Comparison of ENCODE assay signal across 9 cellular contexts in the genomic region with DNA sequence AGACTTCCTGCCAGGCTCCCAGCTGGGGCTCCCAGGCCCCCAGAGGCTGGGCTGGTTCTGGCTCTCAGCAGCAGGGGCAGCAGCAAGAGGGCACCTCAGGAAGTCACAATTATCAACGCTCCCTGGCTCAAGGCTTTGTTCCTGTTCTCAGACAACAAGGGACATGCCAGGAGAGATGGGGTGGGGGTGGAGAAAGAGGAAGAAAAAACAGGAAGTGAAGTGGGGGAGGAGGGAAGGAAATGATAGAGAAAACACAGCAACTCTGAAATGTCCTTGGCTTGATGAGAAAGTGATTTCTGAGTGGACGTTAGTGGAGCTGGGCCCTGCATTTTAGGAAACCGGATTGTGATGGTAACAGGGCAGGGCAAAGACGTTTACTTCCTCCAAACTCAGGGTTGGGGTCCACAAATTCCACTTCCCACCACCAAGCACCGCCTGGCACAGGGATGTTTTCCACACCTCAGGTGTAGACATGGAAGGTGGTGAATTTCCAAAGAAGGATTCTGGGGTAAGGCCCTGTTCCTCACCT. TPM values are rescaled to one million over a fixed set of nuclear protein-coding genes. Genes with fewer than 3 reads are reported as not detected.
A peak's percentile ranks its signal among the peaks of the same experiment; 100 is the strongest.
DNase-seq lines count a peak whose midpoint lies in the region; ATAC-seq and TF ChIP-seq lines count a peak whose summit lies in the region.
"Had no signal": no experiment of that assay in that cellular context is flagged by ENCODE, and none has a peak within 500 bp of the region (broad histone marks: within the 10 kb centered on the region; RNA-seq: fewer than 3 reads in every experiment).

No MANE protein-coding gene starts in this region.

- H3K4me3 Mint-ChIP-seq in endodermal cell (no peak overlapping the region), osteocyte (ENCODE audit: unreplicated experiment) (no peak overlapping the region)
- no peak overlapping the region for H3K4me3 Mint-ChIP-seq in activated CD4-positive, alpha-beta memory T cell treated with anti-CD3 and anti-CD28 coated beads, Interleukin-2, amount 10 ng/mL, durations not matched to agents 7 days and 5 days
- no peak overlapping the region for H3K4me3 Mint-ChIP-seq in activated T-helper 2 cell treated with anti-CD3 and anti-CD28 coated beads, Interferon-gamma antibody, Interleukin-2, Interleukin-4, amounts not matched to agents 10 μg/mL and 5 μg/mL and 100 μg/mL, durations not matched to agents 14 hours and 24 hours and 36 hours (ENCODE audit: low read depth)

- intact Hi-C loops in activated T-helper 2 cell treated with anti-CD3 and anti-CD28 coated beads, Interferon-gamma antibody, Interleukin-2, Interleukin-4, amounts not matched to agents 10 μg/mL and 5 μg/mL and 100 μg/mL, durations not matched to agents 14 hours and 24 hours and 36 hours (cut with micrococcal nuclease): no loop called here

- H3K9me3 Mint-ChIP-seq in endodermal cell: no peaks in the 10 kb centered on the region
- H3K9me3 Mint-ChIP-seq in osteocyte (ENCODE audit: unreplicated experiment): no peaks in the 10 kb centered on the region
- H3K9me3 Mint-ChIP-seq in activated CD4-positive, alpha-beta memory T cell treated with anti-CD3 and anti-CD28 coated beads, Interleukin-2, amount 10 ng/mL, durations not matched to agents 7 days and 5 days: no peaks in the 10 kb centered on the region
- no peaks in the 10 kb centered on the region for H3K9me3 Mint-ChIP-seq in activated T-helper 2 cell treated with anti-CD3 and anti-CD28 coated beads, Interferon-gamma antibody, Interleukin-2, Interleukin-4, amounts not matched to agents 10 μg/mL and 5 μg/mL and 100 μg/mL, durations not matched to agents 14 hours and 24 hours and 36 hours

- no peak overlapping the region for H3K27ac ChIP-seq in endodermal cell (ENCODE audit: low read depth, low read length)

- no peaks in the 10 kb centered on the region for H3K36me3 ChIP-seq in endodermal cell (ENCODE audit: control insufficient read depth, insufficient read depth, low read length)

- peaks cover 9% of the 10 kb centered on the region for H3K4me1 ChIP-seq in endodermal cell (ENCODE audit: control insufficient read depth, insufficient read depth, low read length)

- ATAC-seq in GM18502 (IDR thresholded peaks at IDR 0.05; ENCODE audit: poor library complexity, unreplicated experiment): peak; percentile 13
- ATAC-seq: Panc1 had no signal

- H3K27me3 Mint-ChIP-seq in endodermal cell (ENCODE audit: insufficient read depth): no peaks in the 10 kb centered on the region
- H3K27me3 Mint-ChIP-seq in osteocyte (ENCODE audit: unreplicated experiment): no peaks in the 10 kb centered on the region
- peaks cover 4% of the 10 kb centered on the region for H3K27me3 Mint-ChIP-seq in activated CD4-positive, alpha-beta memory T cell treated with anti-CD3 and anti-CD28 coated beads, Interleukin-2, amount 10 ng/mL, durations not matched to agents 7 days and 5 days
- H3K27me3 Mint-ChIP-seq in activated T-helper 2 cell treated with anti-CD3 and anti-CD28 coated beads, Interferon-gamma antibody, Interleukin-2, Interleukin-4, amounts not matched to agents 10 μg/mL and 5 μg/mL and 100 μg/mL, durations not matched to agents 14 hours and 24 hours and 36 hours (ENCODE audit: low read depth): peaks cover 9% of the 10 kb centered on the region

- 76% methylated on average over 5 of the region's 5 CpGs; no CpG with 5 or more reads in 1 of the 2 experiments for WGBS in endodermal cell (ENCODE audit: insufficient coverage in 1 of 2, insufficient read length in 1 of 2), 2 experiments

- no peak overlapping the region for H3K9ac ChIP-seq in endodermal cell (ENCODE audit: extremely low read depth, low read length, poor library complexity, severe bottlenecking)

- H3K4me1 Mint-ChIP-seq in endodermal cell: peaks cover 23% of the 10 kb centered on the region
- peaks cover 29% of the 10 kb centered on the region for H3K4me1 Mint-ChIP-seq in osteocyte (ENCODE audit: unreplicated experiment)
- H3K4me1 Mint-ChIP-seq in activated CD4-positive, alpha-beta memory T cell treated with anti-CD3 and anti-CD28 coated beads, Interleukin-2, amount 10 ng/mL, durations not matched to agents 7 days and 5 days: peaks cover 33% of the 10 kb centered on the region
- peaks cover 43% of the 10 kb centered on the region for H3K4me1 Mint-ChIP-seq in activated T-helper 2 cell treated with anti-CD3 and anti-CD28 coated beads, Interferon-gamma antibody, Interleukin-2, Interleukin-4, amounts not matched to agents 10 μg/mL and 5 μg/mL and 100 μg/mL, durations not matched to agents 14 hours and 24 hours and 36 hours (ENCODE audit: low read depth)

- no peaks in the 10 kb centered on the region for H3K27me3 ChIP-seq in endodermal cell (ENCODE audit: control insufficient read depth, insufficient read depth, low read length, poor library complexity, severe bottlenecking)

- H3K9me3 ChIP-seq in endodermal cell (ENCODE audit: control insufficient read depth, low read length): no peaks in the 10 kb centered on the region

- POLR2A ChIA-PET in activated CD4-positive, alpha-beta memory T cell treated with anti-CD3 and anti-CD28 coated beads, Interleukin-2, amount 10 ng/mL, durations not matched to agents 7 days and 5 days (lab: Charles Lee): no interaction called here

- H3K36me3 Mint-ChIP-seq in endodermal cell (ENCODE audit: low read depth) (no peaks in the 10 kb centered on the region), osteocyte (ENCODE audit: unreplicated experiment) (no peaks in the 10 kb centered on the region)
- H3K36me3 Mint-ChIP-seq in activated CD4-positive, alpha-beta memory T cell treated with anti-CD3 and anti-CD28 coated beads, Interleukin-2, amount 10 ng/mL, durations not matched to agents 7 days and 5 days (ENCODE audit: low read depth): no peaks in the 10 kb centered on the region
- peaks cover 3% of the 10 kb centered on the region for H3K36me3 Mint-ChIP-seq in activated T-helper 2 cell treated with anti-CD3 and anti-CD28 coated beads, Interferon-gamma antibody, Interleukin-2, Interleukin-4, amounts not matched to agents 10 μg/mL and 5 μg/mL and 100 μg/mL, durations not matched to agents 14 hours and 24 hours and 36 hours (ENCODE audit: low read depth)

- H3K27ac Mint-ChIP-seq in endodermal cell (peak overlapping the region; percentile 45), osteocyte (ENCODE audit: unreplicated experiment) (peak overlapping the region; percentile 11)
- H3K27ac Mint-ChIP-seq in activated CD4-positive, alpha-beta memory T cell treated with anti-CD3 and anti-CD28 coated beads, Interleukin-2, amount 10 ng/mL, durations not matched to agents 7 days and 5 days: no peak overlapping the region
- no peak overlapping the region for H3K27ac Mint-ChIP-seq in activated T-helper 2 cell treated with anti-CD3 and anti-CD28 coated beads, Interferon-gamma antibody, Interleukin-2, Interleukin-4, amounts not matched to agents 10 μg/mL and 5 μg/mL and 100 μg/mL, durations not matched to agents 14 hours and 24 hours and 36 hours

- no peak overlapping the region for H3K4me3 ChIP-seq in endodermal cell (ENCODE audit: low read length)

- CTCF ChIA-PET in activated CD4-positive, alpha-beta memory T cell treated with anti-CD3 and anti-CD28 coated beads, Interleukin-2, amount 10 ng/mL, durations not matched to agents 7 days and 5 days (lab: Charles Lee): no interaction called here

- DNase-seq in MV-4-11 (lab: John Stamatoyannopoulos, UW) (peak; percentile 94), endodermal cell (peak; percentile 60), osteocyte (ENCODE audit: extremely low spot score, unreplicated experiment) (no peak), SHP77 (lab: John Stamatoyannopoulos, UW) (no peak)
- DNase-seq in activated CD4-positive, alpha-beta memory T cell treated with anti-CD3 and anti-CD28 coated beads, Interleukin-2, amount 10 ng/mL, durations not matched to agents 7 days and 5 days: no peak
- DNase-seq in activated T-helper 2 cell treated with anti-CD3 and anti-CD28 coated beads, Interferon-gamma antibody, Interleukin-2, Interleukin-4, amounts not matched to agents 10 μg/mL and 5 μg/mL and 100 μg/mL, durations not matched to agents 14 hours and 24 hours and 36 hours (ENCODE audit: low spot score): no peak
- no peak for DNase-seq in activated effector memory CD4-positive, alpha-beta T cell treated with anti-CD3 and anti-CD28 coated beads, Interleukin-2, amount 50 U/mL, for 16 hours

- no peak for TF ChIP-seq CTCF in endodermal cell (conservative IDR thresholded peaks at IDR 0.05)
- TF ChIP-seq CTCF in osteocyte (IDR thresholded peaks at IDR 0.05): no peak

RNA-seq across cellular contexts. Expression of gene CYRIA, which starts 40.4 kb away (rescaled TPM):
- total RNA-seq in endodermal cell (1 to 10 TPM in 1 of 2 donors, under 1 TPM in 1; 0.86 to 1.4 TPM), osteocyte (2.8 TPM in 2 replicates)
- 11.2 TPM for polyA plus RNA-seq in endodermal cell (2013, experiment 1 of 2)
- polyA plus RNA-seq in endodermal cell (2013, experiment 2 of 2): 10.0 TPM
- total RNA-seq in activated CD4-positive, alpha-beta memory T cell treated with anti-CD3 and anti-CD28 coated beads, Interleukin-2, amount 10 ng/mL, durations not matched to agents 7 days and 5 days: under 1 TPM; 0.05 to 0.10 TPM
- 1.8 TPM in 2 replicates for total RNA-seq in activated T-helper 2 cell treated with anti-CD3 and anti-CD28 coated beads, Interferon-gamma antibody, Interleukin-2, Interleukin-4, amounts not matched to agents 10 μg/mL and 5 μg/mL and 100 μg/mL, durations not matched to agents 14 hours and 24 hours and 36 hours

Comparison
In these comparisons a context has a peak if more than half of its experiments do, and no peak if none do; other contexts are left out.
1. DNase-seq: peak in MV-4-11 (single experiment) and endodermal cell (single experiment); none in osteocyte (single experiment), activated CD4-positive, alpha-beta memory T cell treated with anti-CD3 and anti-CD28 coated beads, Interleukin-2, amount 10 ng/mL, durations not matched to agents 7 days and 5 days (single experiment), activated T-helper 2 cell treated with anti-CD3 and anti-CD28 coated beads, Interferon-gamma antibody, Interleukin-2, Interleukin-4, amounts not matched to agents 10 μg/mL and 5 μg/mL and 100 μg/mL, durations not matched to agents 14 hours and 24 hours and 36 hours (single experiment), activated effector memory CD4-positive, alpha-beta T cell treated with anti-CD3 and anti-CD28 coated beads, Interleukin-2, amount 50 U/mL, for 16 hours (single experiment) and SHP77 (0 of 2).
2. H3K27ac Mint-ChIP-seq: peak in endodermal cell (single experiment) and osteocyte (single experiment); none in activated CD4-positive, alpha-beta memory T cell treated with anti-CD3 and anti-CD28 coated beads, Interleukin-2, amount 10 ng/mL, durations not matched to agents 7 days and 5 days (single experiment) and activated T-helper 2 cell treated with anti-CD3 and anti-CD28 coated beads, Interferon-gamma antibody, Interleukin-2, Interleukin-4, amounts not matched to agents 10 μg/mL and 5 μg/mL and 100 μg/mL, durations not matched to agents 14 hours and 24 hours and 36 hours (single experiment).